Comparison of ENCODE assay signal across 1 cellular context in the genomic region with DNA sequence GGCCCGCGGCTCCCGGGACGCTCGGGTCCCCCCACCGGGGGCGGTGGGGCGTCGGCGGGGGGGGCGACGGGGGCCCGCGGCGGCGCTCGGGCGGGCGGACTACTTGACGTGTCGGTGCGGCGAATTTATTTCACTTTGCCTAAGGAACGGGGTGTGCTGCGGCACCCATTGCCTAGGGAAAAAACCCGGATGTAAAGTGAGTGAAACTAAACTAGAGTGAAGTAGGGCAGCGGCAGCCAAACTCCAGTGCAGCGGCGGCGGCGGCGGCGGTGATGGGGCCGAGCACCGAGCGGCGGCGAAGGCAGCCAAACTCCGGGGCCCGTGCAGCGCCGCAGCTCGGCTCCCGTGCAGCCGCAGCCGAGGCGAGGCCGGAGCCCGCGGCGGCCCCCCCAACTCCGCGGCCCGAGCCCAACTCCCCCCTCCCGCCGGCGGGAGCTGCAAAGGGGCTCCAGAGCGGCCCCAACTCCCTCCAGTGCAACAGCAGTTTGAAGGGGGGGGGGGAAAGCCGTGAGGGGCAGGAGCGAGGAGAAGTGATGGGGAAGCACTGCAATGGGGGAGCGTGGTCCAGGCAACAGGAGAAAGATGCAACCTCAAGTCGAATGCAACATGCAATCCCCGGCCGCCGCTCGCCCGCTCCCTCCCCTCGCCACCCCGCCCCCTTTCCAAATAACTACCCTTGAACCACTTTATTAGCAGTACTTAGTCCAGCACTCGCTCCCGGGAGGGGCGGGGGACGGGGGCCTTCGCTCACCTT.
A peak's percentile ranks its signal among the peaks of the same experiment; 100 is the strongest.
TF ChIP-seq lines count a peak whose summit lies in the region.

No MANE protein-coding gene starts in this region.

TF ChIP-seq in HEK293, 187 proteins besides CTCF, POLR2A, EP300 and RAD21 (continued from another document):
- TF ChIP-seq, protein P1, sequence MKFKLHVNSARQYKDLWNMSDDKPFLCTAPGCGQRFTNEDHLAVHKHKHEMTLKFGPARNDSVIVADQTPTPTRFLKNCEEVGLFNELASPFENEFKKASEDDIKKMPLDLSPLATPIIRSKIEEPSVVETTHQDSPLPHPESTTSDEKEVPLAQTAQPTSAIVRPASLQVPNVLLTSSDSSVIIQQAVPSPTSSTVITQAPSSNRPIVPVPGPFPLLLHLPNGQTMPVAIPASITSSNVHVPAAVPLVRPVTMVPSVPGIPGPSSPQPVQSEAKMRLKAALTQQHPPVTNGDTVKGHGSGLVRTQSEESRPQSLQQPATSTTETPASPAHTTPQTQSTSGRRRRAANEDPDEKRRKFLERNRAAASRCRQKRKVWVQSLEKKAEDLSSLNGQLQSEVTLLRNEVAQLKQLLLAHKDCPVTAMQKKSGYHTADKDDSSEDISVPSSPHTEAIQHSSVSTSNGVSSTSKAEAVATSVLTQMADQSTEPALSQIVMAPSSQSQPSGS (tag by site-specific recombination; IDR thresholded peaks at IDR 0.05; ENCODE audit: low read depth), result no peak
- no peak for TF ChIP-seq ZNF302 (tag by site-specific recombination; IDR thresholded peaks at IDR 0.05; ENCODE audit: low read depth)
- TF ChIP-seq, protein P2, sequence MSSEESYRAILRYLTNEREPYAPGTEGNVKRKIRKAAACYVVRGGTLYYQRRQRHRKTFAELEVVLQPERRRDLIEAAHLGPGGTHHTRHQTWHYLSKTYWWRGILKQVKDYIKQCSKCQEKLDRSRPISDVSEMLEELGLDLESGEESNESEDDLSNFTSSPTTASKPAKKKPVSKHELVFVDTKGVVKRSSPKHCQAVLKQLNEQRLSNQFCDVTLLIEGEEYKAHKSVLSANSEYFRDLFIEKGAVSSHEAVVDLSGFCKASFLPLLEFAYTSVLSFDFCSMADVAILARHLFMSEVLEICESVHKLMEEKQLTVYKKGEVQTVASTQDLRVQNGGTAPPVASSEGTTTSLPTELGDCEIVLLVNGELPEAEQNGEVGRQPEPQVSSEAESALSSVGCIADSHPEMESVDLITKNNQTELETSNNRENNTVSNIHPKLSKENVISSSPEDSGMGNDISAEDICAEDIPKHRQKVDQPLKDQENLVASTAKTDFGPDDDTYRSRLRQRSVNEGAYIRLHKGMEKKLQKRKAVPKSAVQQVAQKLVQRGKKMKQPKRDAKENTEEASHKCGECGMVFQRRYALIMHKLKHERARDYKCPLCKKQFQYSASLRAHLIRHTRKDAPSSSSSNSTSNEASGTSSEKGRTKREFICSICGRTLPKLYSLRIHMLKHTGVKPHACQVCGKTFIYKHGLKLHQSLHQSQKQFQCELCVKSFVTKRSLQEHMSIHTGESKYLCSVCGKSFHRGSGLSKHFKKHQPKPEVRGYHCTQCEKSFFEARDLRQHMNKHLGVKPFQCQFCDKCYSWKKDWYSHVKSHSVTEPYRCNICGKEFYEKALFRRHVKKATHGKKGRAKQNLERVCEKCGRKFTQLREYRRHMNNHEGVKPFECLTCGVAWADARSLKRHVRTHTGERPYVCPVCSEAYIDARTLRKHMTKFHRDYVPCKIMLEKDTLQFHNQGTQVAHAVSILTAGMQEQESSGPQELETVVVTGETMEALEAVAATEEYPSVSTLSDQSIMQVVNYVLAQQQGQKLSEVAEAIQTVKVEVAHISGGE (tag by site-specific recombination; conservative IDR thresholded peaks at IDR 0.05; ENCODE audit: low read depth), result no peak
- TF ChIP-seq, protein P3, sequence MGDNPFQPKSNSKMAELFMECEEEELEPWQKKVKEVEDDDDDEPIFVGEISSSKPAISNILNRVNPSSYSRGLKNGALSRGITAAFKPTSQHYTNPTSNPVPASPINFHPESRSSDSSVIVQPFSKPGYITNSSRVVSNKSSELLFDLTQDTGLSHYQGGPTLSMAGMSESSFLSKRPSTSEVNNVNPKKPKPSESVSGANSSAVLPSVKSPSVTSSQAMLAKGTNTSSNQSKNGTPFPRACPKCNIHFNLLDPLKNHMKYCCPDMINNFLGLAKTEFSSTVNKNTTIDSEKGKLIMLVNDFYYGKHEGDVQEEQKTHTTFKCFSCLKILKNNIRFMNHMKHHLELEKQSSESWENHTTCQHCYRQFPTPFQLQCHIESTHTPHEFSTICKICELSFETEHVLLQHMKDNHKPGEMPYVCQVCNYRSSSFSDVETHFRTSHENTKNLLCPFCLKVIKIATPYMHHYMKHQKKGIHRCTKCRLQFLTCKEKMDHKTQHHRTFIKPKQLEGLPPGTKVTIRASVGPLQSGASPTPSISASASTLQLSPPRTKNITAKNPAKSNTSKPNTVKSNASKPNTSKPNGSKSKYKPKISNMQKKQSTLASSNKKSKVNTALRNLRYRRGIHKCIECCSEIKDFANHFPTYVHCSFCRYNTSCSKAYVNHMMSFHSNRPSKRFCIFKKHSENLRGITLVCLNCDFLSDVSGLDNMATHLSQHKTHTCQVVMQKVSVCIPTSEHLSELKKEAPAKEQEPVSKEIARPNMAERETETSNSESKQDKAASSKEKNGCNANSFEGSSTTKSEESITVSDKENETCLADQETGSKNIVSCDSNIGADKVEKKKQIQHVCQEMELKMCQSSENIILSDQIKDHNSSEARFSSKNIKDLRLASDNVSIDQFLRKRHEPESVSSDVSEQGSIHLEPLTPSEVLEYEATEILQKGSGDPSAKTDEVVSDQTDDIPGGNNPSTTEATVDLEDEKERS (tag by site-specific recombination; IDR thresholded peaks at IDR 0.05), result no peak
- TF ChIP-seq, protein P4, sequence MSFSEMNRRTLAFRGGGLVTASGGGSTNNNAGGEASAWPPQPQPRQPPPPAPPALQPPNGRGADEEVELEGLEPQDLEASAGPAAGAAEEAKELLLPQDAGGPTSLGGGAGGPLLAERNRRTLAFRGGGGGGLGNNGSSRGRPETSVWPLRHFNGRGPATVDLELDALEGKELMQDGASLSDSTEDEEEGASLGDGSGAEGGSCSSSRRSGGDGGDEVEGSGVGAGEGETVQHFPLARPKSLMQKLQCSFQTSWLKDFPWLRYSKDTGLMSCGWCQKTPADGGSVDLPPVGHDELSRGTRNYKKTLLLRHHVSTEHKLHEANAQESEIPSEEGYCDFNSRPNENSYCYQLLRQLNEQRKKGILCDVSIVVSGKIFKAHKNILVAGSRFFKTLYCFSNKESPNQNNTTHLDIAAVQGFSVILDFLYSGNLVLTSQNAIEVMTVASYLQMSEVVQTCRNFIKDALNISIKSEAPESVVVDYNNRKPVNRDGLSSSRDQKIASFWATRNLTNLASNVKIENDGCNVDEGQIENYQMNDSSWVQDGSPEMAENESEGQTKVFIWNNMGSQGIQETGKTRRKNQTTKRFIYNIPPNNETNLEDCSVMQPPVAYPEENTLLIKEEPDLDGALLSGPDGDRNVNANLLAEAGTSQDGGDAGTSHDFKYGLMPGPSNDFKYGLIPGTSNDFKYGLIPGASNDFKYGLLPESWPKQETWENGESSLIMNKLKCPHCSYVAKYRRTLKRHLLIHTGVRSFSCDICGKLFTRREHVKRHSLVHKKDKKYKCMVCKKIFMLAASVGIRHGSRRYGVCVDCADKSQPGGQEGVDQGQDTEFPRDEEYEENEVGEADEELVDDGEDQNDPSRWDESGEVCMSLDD (tag by site-specific recombination; IDR thresholded peaks at IDR 0.05), result no peak
- no peak for TF ChIP-seq ZSCAN30 (tag by site-specific recombination; IDR thresholded peaks at IDR 0.05)
- no peak for TF ChIP-seq ZNF830 (tag by site-specific recombination; IDR thresholded peaks at IDR 0.05; ENCODE audit: low read depth)
- TF ChIP-seq ZNF624 (tag by site-specific recombination; IDR thresholded peaks at IDR 0.05), result no peak
- TF ChIP-seq ZNF560 (tag by site-specific recombination; IDR thresholded peaks at IDR 0.05; ENCODE audit: borderline replicate concordance), result no peak
- TF ChIP-seq, protein P5, sequence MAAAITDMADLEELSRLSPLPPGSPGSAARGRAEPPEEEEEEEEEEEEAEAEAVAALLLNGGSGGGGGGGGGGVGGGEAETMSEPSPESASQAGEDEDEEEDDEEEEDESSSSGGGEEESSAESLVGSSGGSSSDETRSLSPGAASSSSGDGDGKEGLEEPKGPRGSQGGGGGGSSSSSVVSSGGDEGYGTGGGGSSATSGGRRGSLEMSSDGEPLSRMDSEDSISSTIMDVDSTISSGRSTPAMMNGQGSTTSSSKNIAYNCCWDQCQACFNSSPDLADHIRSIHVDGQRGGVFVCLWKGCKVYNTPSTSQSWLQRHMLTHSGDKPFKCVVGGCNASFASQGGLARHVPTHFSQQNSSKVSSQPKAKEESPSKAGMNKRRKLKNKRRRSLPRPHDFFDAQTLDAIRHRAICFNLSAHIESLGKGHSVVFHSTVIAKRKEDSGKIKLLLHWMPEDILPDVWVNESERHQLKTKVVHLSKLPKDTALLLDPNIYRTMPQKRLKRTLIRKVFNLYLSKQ (tag by site-specific recombination; IDR thresholded peaks at IDR 0.05; ENCODE audit: borderline replicate concordance), result no peak
- TF ChIP-seq ZNF2 (tag by site-specific recombination; IDR thresholded peaks at IDR 0.05), result no peak
- no peak; the same call in 1 of the 2 replicates for TF ChIP-seq KLF1 (tag by site-specific recombination; IDR thresholded peaks at IDR 0.05)
- no peak for TF ChIP-seq ZFHX2 (tag by site-specific recombination; conservative IDR thresholded peaks at IDR 0.05)
- TF ChIP-seq ZNF549 (tag by site-specific recombination; IDR thresholded peaks at IDR 0.05), result no peak
- TF ChIP-seq ZNF791 (tag by site-specific recombination; IDR thresholded peaks at IDR 0.05), result no peak
- no peak for TF ChIP-seq ZNF600 (tag by site-specific recombination; IDR thresholded peaks at IDR 0.05)
- TF ChIP-seq ZNF433 (tag by site-specific recombination; IDR thresholded peaks at IDR 0.05; ENCODE audit: low read depth), result no peak
- TF ChIP-seq, protein P6, sequence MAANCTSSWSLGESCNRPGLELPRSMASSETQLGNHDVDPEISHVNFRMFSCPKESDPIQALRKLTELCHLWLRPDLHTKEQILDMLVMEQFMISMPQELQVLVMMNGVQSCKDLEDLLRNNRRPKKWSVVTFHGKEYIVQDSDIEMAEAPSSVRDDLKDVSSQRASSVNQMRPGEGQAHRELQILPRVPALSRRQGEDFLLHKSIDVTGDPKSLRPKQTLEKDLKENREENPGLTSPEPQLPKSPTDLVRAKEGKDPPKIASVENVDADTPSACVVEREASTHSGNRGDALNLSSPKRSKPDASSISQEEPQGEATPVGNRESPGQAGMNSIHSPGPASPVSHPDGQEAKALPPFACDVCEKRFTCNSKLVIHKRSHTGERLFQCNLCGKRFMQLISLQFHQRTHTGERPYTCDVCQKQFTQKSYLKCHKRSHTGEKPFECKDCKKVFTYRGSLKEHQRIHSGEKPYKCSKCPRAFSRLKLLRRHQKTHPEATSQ (tag by site-specific recombination; IDR thresholded peaks at IDR 0.05), result no peak
- TF ChIP-seq MYNN (tag by site-specific recombination; IDR thresholded peaks at IDR 0.05; ENCODE audit: borderline replicate concordance), result no peak
- TF ChIP-seq, protein P7, sequence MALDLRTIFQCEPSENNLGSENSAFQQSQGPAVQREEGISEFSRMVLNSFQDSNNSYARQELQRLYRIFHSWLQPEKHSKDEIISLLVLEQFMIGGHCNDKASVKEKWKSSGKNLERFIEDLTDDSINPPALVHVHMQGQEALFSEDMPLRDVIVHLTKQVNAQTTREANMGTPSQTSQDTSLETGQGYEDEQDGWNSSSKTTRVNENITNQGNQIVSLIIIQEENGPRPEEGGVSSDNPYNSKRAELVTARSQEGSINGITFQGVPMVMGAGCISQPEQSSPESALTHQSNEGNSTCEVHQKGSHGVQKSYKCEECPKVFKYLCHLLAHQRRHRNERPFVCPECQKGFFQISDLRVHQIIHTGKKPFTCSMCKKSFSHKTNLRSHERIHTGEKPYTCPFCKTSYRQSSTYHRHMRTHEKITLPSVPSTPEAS (tag by site-specific recombination; IDR thresholded peaks at IDR 0.05), result no peak
- peak; percentile 32; the same call in 1 of the 2 replicates for TF ChIP-seq ZBTB17 (tag by site-specific recombination; IDR thresholded peaks at IDR 0.05)
- TF ChIP-seq ZNF514 (tag by site-specific recombination; IDR thresholded peaks at IDR 0.05), result no peak
TF ChIP-seq in HEK293: peak in this region for 24.
